ENCODE assay signal across 19 cellular contexts in genomic region chr2:225765845-225766244, GRCh38.
"Had no signal": no experiment of that assay in that cellular context is flagged by ENCODE, and none has a peak within 500 bp of the region (broad histone marks: within the 10 kb centered on the region; RNA-seq: fewer than 3 reads in every experiment).

No MANE protein-coding gene starts in this region.

- H3K4me2 ChIP-seq: smooth muscle cell had no signal

- H3K4me1 ChIP-seq: colonic mucosa, heart right ventricle had no signal

- H3K4me3 ChIP-seq: colonic mucosa, heart right ventricle, lung, SJSA1, smooth muscle cell had no signal

- H3K9me3 Mint-ChIP-seq: activated naive CD4-positive, alpha-beta T cell treated with anti-CD3 and anti-CD28 coated beads for 36 hours; activated naive CD8-positive, alpha-beta T cell treated with anti-CD3 and anti-CD28 coated beads, Interleukin-2, amount 50 U/mL, for 24 hours; activated T-helper 17 cell treated with anti-CD3 and anti-CD28 coated beads, Interleukin-2, amount 50 U/mL, for 72 hours had no signal

- H3K9me3 ChIP-seq: colonic mucosa, neutrophil, SJSA1 had no signal

- H3K27me3 Mint-ChIP-seq: activated naive CD8-positive, alpha-beta T cell treated with anti-CD3 and anti-CD28 coated beads, Interleukin-2, amount 50 U/mL, for 24 hours; activated T-helper 17 cell treated with anti-CD3 and anti-CD28 coated beads, Interleukin-2, amount 50 U/mL, for 72 hours; naive B cell had no signal

- H3K27ac ChIP-seq: colonic mucosa, heart right ventricle, neutrophil, SJSA1 had no signal

- H3K4me3 Mint-ChIP-seq: activated naive CD4-positive, alpha-beta T cell treated with anti-CD3 and anti-CD28 coated beads for 36 hours; activated naive CD8-positive, alpha-beta T cell treated with anti-CD3 and anti-CD28 coated beads, Interleukin-2, amount 50 U/mL, for 24 hours; activated T-helper 17 cell treated with anti-CD3 and anti-CD28 coated beads, Interleukin-2, amount 50 U/mL, for 72 hours; naive B cell had no signal

- H3K27ac Mint-ChIP-seq: activated naive CD4-positive, alpha-beta T cell treated with anti-CD3 and anti-CD28 coated beads for 36 hours; activated naive CD8-positive, alpha-beta T cell treated with anti-CD3 and anti-CD28 coated beads, Interleukin-2, amount 50 U/mL, for 24 hours; activated T-helper 17 cell treated with anti-CD3 and anti-CD28 coated beads, Interleukin-2, amount 50 U/mL, for 72 hours; naive B cell had no signal

- H3K36me3 ChIP-seq: colonic mucosa, heart right ventricle, neutrophil, SJSA1 had no signal

- H3K27me3 ChIP-seq: colonic mucosa, heart right ventricle, neutrophil, SJSA1 had no signal

- H3K36me3 Mint-ChIP-seq: naive B cell had no signal

- H3K4me1 Mint-ChIP-seq: activated naive CD8-positive, alpha-beta T cell treated with anti-CD3 and anti-CD28 coated beads, Interleukin-2, amount 50 U/mL, for 24 hours; activated T-helper 17 cell treated with anti-CD3 and anti-CD28 coated beads, Interleukin-2, amount 50 U/mL, for 72 hours; naive B cell had no signal

- DNase-seq: activated CD4-positive, CD25-positive, alpha-beta regulatory T cell treated with anti-CD3 and anti-CD28 coated beads, Interleukin-2, amount 50 U/mL, for 72 hours; activated naive CD4-positive, alpha-beta T cell treated with anti-CD3 and anti-CD28 coated beads for 36 hours; activated naive CD8-positive, alpha-beta T cell treated with anti-CD3 and anti-CD28 coated beads, Interleukin-2, amount 50 U/mL, for 24 hours; activated T-cell treated with anti-CD3 and anti-CD28 coated beads for 4 hours; colonic mucosa; heart right ventricle; left colon; naive B cell; retina; stimulated activated CD4-positive, alpha-beta T cell treated with anti-CD3 and anti-CD28 coated beads, Interleukin-4, amount 100 ng/mL, for 4 hours; stimulated activated CD8-positive, alpha-beta memory T cell treated with anti-CD3 and anti-CD28 coated beads, Interleukin-4, amount 100 ng/mL, for 48 hours; stimulated activated naive CD4-positive, alpha-beta T cell treated with Interleukin-2 at 50 U/mL for 16 hours; substantia nigra; T-helper 9 cell had no signal
